Comparison of ENCODE assay signal across 33 cellular contexts in genomic region chr4:116632269-116632668, GRCh38.
"Had no signal": no experiment of that assay in that cellular context is flagged by ENCODE, and none has a peak within 500 bp of the region (broad histone marks: within the 10 kb centered on the region; RNA-seq: fewer than 3 reads in every experiment).

No MANE protein-coding gene starts in this region.

- H3K27ac ChIP-seq: ascending aorta, cardiac muscle cell, Peyer's patch, SJCRH30, VCaP had no signal

- H3K4me1 Mint-ChIP-seq: activated B cell treated with CpG ODN at 0.5 μM for 24 hours; activated naive CD8-positive, alpha-beta T cell treated with anti-CD3 and anti-CD28 coated beads for 36 hours; central memory CD8-positive, alpha-beta T cell had no signal

- DNase-seq: activated B cell treated with CpG ODN at 0.5 μM for 24 hours; activated CD4-positive, alpha-beta memory T cell treated with anti-CD3 and anti-CD28 coated beads for 36 hours; activated CD4-positive, alpha-beta T cell treated with anti-CD3 and anti-CD28 coated beads for 4 hours; activated CD4-positive, alpha-beta T cell treated with anti-CD3 and anti-CD28 coated beads, Interleukin-2, amount 50 U/mL, for 1 hour; activated CD4-positive, CD25-positive, alpha-beta regulatory T cell treated with anti-CD3 and anti-CD28 coated beads, Interleukin-2, amount 50 U/mL, for 72 hours; activated CD8-positive, alpha-beta memory T cell treated with anti-CD3 and anti-CD28 coated beads, Interleukin-2, amount 50 U/mL, for 48 hours; activated effector memory CD4-positive, alpha-beta T cell treated with Interleukin-2 at 50 U/mL for 16 hours; activated naive CD4-positive, alpha-beta T cell; activated naive CD4-positive, alpha-beta T cell treated with anti-CD3 and anti-CD28 coated beads, Interleukin-2, amount 50 U/mL, for 16 hours; activated naive CD8-positive, alpha-beta T cell treated with anti-CD3 and anti-CD28 coated beads for 36 hours; activated T-cell treated with anti-CD3 and anti-CD28 coated beads, Interleukin-2, amount 50 U/mL, for 48 hours; amygdala; Kasumi-1; KG1; MG63; NCI-H1048; NCI-H187 treated with DMSO at 0.1 percent for 48 hours; NCI-H2081; NCI-H2171 treated with DMSO at 0.1 percent for 48 hours; NCI-H2227 treated with DMSO at 0.1 percent for 48 hours; NCI-H524 treated with DMSO at 0.1 percent for 48 hours; PC-3; Peyer's patch; RPMI8226; SJCRH30; SW 1271; T-helper 1 cell; T-helper 2 cell; T-helper 9 cell had no signal

- H3K36me3 Mint-ChIP-seq: activated CD4-positive, alpha-beta memory T cell treated with anti-CD3 and anti-CD28 coated beads for 36 hours; activated naive CD8-positive, alpha-beta T cell treated with anti-CD3 and anti-CD28 coated beads for 36 hours had no signal

- H3K27ac Mint-ChIP-seq: activated B cell treated with CpG ODN at 0.5 μM for 24 hours; activated CD4-positive, alpha-beta memory T cell treated with anti-CD3 and anti-CD28 coated beads for 36 hours; activated naive CD8-positive, alpha-beta T cell treated with anti-CD3 and anti-CD28 coated beads for 36 hours had no signal

- H3K36me3 ChIP-seq: ascending aorta, cardiac muscle cell, MG63, Peyer's patch, SJCRH30 had no signal

- H3K27me3 ChIP-seq: ascending aorta, MG63, Peyer's patch, SJCRH30 had no signal

- H3K9me3 ChIP-seq: ascending aorta, MG63, Peyer's patch, SJCRH30 had no signal

- H3K9me3 Mint-ChIP-seq: activated B cell treated with CpG ODN at 0.5 μM for 24 hours had no signal

- H3K4me1 ChIP-seq: ascending aorta, Peyer's patch had no signal

- H3K27me3 Mint-ChIP-seq: activated B cell treated with CpG ODN at 0.5 μM for 24 hours; activated CD4-positive, alpha-beta memory T cell treated with anti-CD3 and anti-CD28 coated beads for 36 hours; central memory CD8-positive, alpha-beta T cell had no signal

- H3K4me3 Mint-ChIP-seq: activated B cell treated with CpG ODN at 0.5 μM for 24 hours; activated CD4-positive, alpha-beta memory T cell treated with anti-CD3 and anti-CD28 coated beads for 36 hours; activated naive CD8-positive, alpha-beta T cell treated with anti-CD3 and anti-CD28 coated beads for 36 hours; central memory CD8-positive, alpha-beta T cell had no signal

- H3K4me3 ChIP-seq: ascending aorta, cardiac muscle cell, MG63, Peyer's patch, SJCRH30 had no signal

- ATAC-seq: PC-3 had no signal
